ENCODE assay signal across 11 cellular contexts in the genomic region with DNA sequence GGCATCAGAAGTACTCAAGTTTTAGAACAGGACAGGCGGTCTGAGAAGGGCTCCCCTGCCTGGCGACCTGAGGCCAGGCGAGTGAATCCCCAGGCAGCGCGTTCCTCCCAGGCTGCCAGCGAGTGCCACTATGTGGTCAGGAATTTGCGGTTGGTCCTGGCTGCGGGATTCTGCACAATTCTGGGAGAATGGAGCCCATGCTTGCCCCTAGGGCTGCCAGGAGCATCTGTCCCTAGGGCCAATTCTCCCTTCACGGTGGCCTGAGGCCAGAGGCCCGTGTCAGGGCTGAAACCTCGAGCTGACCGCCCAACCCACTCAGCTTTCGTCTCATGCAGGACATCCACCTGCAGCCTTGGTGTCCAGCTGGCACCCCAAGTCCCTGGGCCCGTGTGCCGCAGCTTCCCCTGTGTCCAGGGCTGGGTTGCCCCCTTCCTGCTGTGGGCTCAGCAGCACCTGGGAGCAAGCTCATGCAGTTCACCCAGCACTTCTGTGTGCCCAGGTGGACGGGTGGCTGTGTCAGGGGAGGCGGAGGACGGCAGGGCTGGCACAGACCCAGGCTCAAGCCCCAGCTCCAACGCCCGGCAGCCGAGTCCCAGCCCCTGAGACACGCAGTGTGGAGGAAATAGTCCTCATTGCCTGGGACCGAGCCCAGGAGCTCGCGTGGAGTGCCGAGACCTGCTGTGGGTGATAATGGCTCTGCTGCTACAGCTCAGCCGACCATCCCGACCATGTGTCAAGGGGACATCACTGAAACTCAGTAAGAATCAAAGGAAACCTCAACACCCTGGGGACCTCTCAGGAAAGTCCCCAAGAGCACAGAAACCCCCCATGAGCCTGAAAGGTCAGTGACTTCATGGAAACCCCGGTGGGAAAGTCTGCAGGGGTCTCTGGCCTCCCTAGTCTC. TPM values are rescaled to one million over a fixed set of nuclear protein-coding genes. Genes with fewer than 3 reads are reported as not detected.
A peak's percentile ranks its signal among the peaks of the same experiment; 100 is the strongest.
DNase-seq lines count a peak whose midpoint lies in the region; ATAC-seq and TF ChIP-seq lines count a peak whose summit lies in the region.
"Had no signal": no experiment of that assay in that cellular context is flagged by ENCODE, and none has a peak within 500 bp of the region (broad histone marks: within the 10 kb centered on the region; RNA-seq: fewer than 3 reads in every experiment).

No MANE protein-coding gene starts in this region.

- peak overlapping the region; percentile 42 for H3K27ac ChIP-seq in BLaER1
- H3K27ac ChIP-seq in CD8-positive, alpha-beta T cell (ENCODE audit: low read depth, low read length): no peak overlapping the region

- no peaks in the 10 kb centered on the region for H3K27me3 ChIP-seq in BLaER1
- no peaks in the 10 kb centered on the region for H3K27me3 ChIP-seq in CD8-positive, alpha-beta T cell (ENCODE audit: insufficient read depth, low read length)

- H3K36me3 Mint-ChIP-seq in CD8-positive, alpha-beta T cell: peaks cover 59% of the 10 kb centered on the region
- H3K36me3 Mint-ChIP-seq: activated naive CD4-positive, alpha-beta T cell treated with anti-CD3 and anti-CD28 coated beads, Interleukin-2, amount 50 U/mL, for 24 hours had no signal

- no peak for TF ChIP-seq CTCF in CD8-positive, alpha-beta T cell (IDR thresholded peaks at IDR 0.05)

- H3K9me3 Mint-ChIP-seq in CD8-positive, alpha-beta T cell: no peaks in the 10 kb centered on the region
- H3K9me3 Mint-ChIP-seq: activated naive CD4-positive, alpha-beta T cell treated with anti-CD3 and anti-CD28 coated beads, Interleukin-2, amount 50 U/mL, for 24 hours had no signal

- DNase-seq in NCI-H345 treated with DMSO at 0.1 percent for 48 hours (lab: John Stamatoyannopoulos, UW; ENCODE audit: unreplicated experiment) (no peak), NCI-H510A (lab: John Stamatoyannopoulos, UW) (no peak)
- DNase-seq in stimulated activated CD4-positive, alpha-beta T cell treated with anti-CD3 and anti-CD28 coated beads, Interleukin-4, amount 100 ng/mL, for 24 hours: no peak
- DNase-seq in CD8-positive, alpha-beta T cell: no peak
- DNase-seq: substantia nigra had no signal

- H3K9me3 ChIP-seq in BLaER1: no peaks in the 10 kb centered on the region
- no peaks in the 10 kb centered on the region for H3K9me3 ChIP-seq in CD8-positive, alpha-beta T cell (ENCODE audit: low read length)

- CTCF ChIA-PET in CD8-positive, alpha-beta T cell (lab: Charles Lee): interaction anchor here (1.2 to 2.0 kb wide), 2 partner anchors 19 to 160 kb away, joined by 3 to 6 read pairs; no protein-coding TSS in a partner anchor

- H3K36me3 ChIP-seq in BLaER1: peaks cover 50% of the 10 kb centered on the region
- peaks cover 9% of the 10 kb centered on the region for H3K36me3 ChIP-seq in CD8-positive, alpha-beta T cell (ENCODE audit: insufficient read depth, low read length)

- intact Hi-C loops in CD8-positive, alpha-beta T cell (cut with DNase I, micrococcal nuclease): no loop called here

- peaks cover 77% of the 10 kb centered on the region for H3K4me1 ChIP-seq in BLaER1
- H3K4me1 ChIP-seq in CD8-positive, alpha-beta T cell (ENCODE audit: insufficient read depth, low read length): peaks cover 9% of the 10 kb centered on the region

- peak overlapping the region; percentile 55 for H3K9ac ChIP-seq in BLaER1

- ATAC-seq in GM18909 (IDR thresholded peaks at IDR 0.05; ENCODE audit: poor library complexity, unreplicated experiment): peak; percentile 69
- peak; percentile 59 for ATAC-seq in HG02588 (IDR thresholded peaks at IDR 0.05; ENCODE audit: unreplicated experiment)
- ATAC-seq in HG03520 (IDR thresholded peaks at IDR 0.05; ENCODE audit: unreplicated experiment): peak; percentile 43
- no peak for ATAC-seq in CD8-positive, alpha-beta T cell

- no peak overlapping the region for H3K4me3 Mint-ChIP-seq in CD8-positive, alpha-beta T cell
- H3K4me3 Mint-ChIP-seq: activated naive CD4-positive, alpha-beta T cell treated with anti-CD3 and anti-CD28 coated beads, Interleukin-2, amount 50 U/mL, for 24 hours had no signal

- H3K4me1 Mint-ChIP-seq in CD8-positive, alpha-beta T cell (ENCODE audit: low read depth): peaks cover 15% of the 10 kb centered on the region
- H3K4me1 Mint-ChIP-seq: activated naive CD4-positive, alpha-beta T cell treated with anti-CD3 and anti-CD28 coated beads, Interleukin-2, amount 50 U/mL, for 24 hours had no signal

- POLR2A ChIA-PET in CD8-positive, alpha-beta T cell (lab: Charles Lee): no interaction called here

- H3K4me2 ChIP-seq in BLaER1: peak overlapping the region; percentile 96

- H4K20me1 ChIP-seq in BLaER1: peaks cover 75% of the 10 kb centered on the region

- H3K27ac Mint-ChIP-seq in CD8-positive, alpha-beta T cell: no peak overlapping the region
- H3K27ac Mint-ChIP-seq: activated naive CD4-positive, alpha-beta T cell treated with anti-CD3 and anti-CD28 coated beads, Interleukin-2, amount 50 U/mL, for 24 hours had no signal

- H3K27me3 Mint-ChIP-seq in CD8-positive, alpha-beta T cell (ENCODE audit: low read depth): no peaks in the 10 kb centered on the region
- H3K27me3 Mint-ChIP-seq: activated naive CD4-positive, alpha-beta T cell treated with anti-CD3 and anti-CD28 coated beads, Interleukin-2, amount 50 U/mL, for 24 hours had no signal

- peak overlapping the region; percentile 42 for H3K4me3 ChIP-seq in BLaER1
- H3K4me3 ChIP-seq in CD8-positive, alpha-beta T cell (ENCODE audit: low read depth, low read length): no peak overlapping the region

RNA-seq across cellular contexts. Expression of a gene that starts 39.1 kb away (rescaled TPM):
- total RNA-seq in CD8-positive, alpha-beta T cell: 10 to 100 TPM; 28.8 to 29.1 TPM

RNA-seq across cellular contexts. Expression of a gene that starts 39.4 kb away (rescaled TPM):
- total RNA-seq in CD8-positive, alpha-beta T cell: not detected
- total RNA-seq: skeletal muscle tissue had no signal
